ENCODE assay signal across 12 cellular contexts in the genomic region with DNA sequence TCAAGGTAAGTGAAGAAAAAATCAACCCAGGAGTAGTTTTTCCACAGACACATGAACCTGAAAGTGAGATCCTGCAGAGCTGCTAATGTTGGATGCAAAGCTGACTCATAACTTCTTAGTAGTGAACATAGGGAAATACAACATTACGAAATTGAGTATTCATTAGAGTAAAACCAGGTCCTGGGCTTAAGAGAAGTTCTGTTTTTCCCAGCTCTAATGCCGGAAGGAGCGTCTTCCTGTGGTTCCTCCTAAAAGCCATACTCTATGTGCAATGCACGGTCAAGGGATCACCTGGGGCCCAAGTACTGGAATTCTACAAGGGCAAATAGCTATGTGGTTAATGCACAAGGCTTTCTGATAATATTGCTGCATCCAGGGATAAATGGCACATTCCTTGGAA.
DNase-seq lines count a peak whose midpoint lies in the region; ATAC-seq and TF ChIP-seq lines count a peak whose summit lies in the region.
"Had no signal": no experiment of that assay in that cellular context is flagged by ENCODE, and none has a peak within 500 bp of the region (broad histone marks: within the 10 kb centered on the region; RNA-seq: fewer than 3 reads in every experiment).

No MANE protein-coding gene starts in this region.

- no peaks in the 10 kb centered on the region for H3K9me3 ChIP-seq in gastroesophageal sphincter
- H3K9me3 ChIP-seq in thoracic aorta: no peaks in the 10 kb centered on the region
- H3K9me3 ChIP-seq in WERI-Rb-1 (ENCODE audit: severe bottlenecking): no peaks in the 10 kb centered on the region
- H3K9me3 ChIP-seq: SJSA1, thyroid gland had no signal

- peaks cover 65% of the 10 kb centered on the region for H3K4me1 Mint-ChIP-seq in activated naive CD8-positive, alpha-beta T cell treated with anti-CD3 and anti-CD28 coated beads, Interleukin-2, amount 50 U/mL, for 24 hours
- peaks cover 66% of the 10 kb centered on the region for H3K4me1 Mint-ChIP-seq in activated naive CD8-positive, alpha-beta T cell treated with anti-CD3 and anti-CD28 coated beads for 36 hours

- H3K27ac ChIP-seq in gastroesophageal sphincter (no peak overlapping the region), thoracic aorta (no peak overlapping the region), WERI-Rb-1 (no peak overlapping the region)
- H3K27ac ChIP-seq: SJSA1, thyroid gland had no signal

- TF ChIP-seq CTCF in gastroesophageal sphincter (IDR thresholded peaks at IDR 0.05) (no peak), thoracic aorta (IDR thresholded peaks at IDR 0.05) (no peak), WERI-Rb-1 (IDR thresholded peaks at IDR 0.05; ENCODE audit: low read depth, low read length) (no peak)

- peaks cover 2% of the 10 kb centered on the region for H3K36me3 Mint-ChIP-seq in activated naive CD8-positive, alpha-beta T cell treated with anti-CD3 and anti-CD28 coated beads, Interleukin-2, amount 50 U/mL, for 24 hours (ENCODE audit: low read depth)
- peaks cover 22% of the 10 kb centered on the region for H3K36me3 Mint-ChIP-seq in activated naive CD8-positive, alpha-beta T cell treated with anti-CD3 and anti-CD28 coated beads for 36 hours

- H3K27ac Mint-ChIP-seq in activated naive CD8-positive, alpha-beta T cell treated with anti-CD3 and anti-CD28 coated beads, Interleukin-2, amount 50 U/mL, for 24 hours: peak overlapping the region; percentile 25
- H3K27ac Mint-ChIP-seq in activated naive CD8-positive, alpha-beta T cell treated with anti-CD3 and anti-CD28 coated beads for 36 hours: no peak overlapping the region
- H3K27ac Mint-ChIP-seq: activated CD4-positive, alpha-beta memory T cell treated with anti-CD3 and anti-CD28 coated beads, Interleukin-2, amount 10 ng/mL, durations not matched to agents 7 days and 5 days had no signal

- ATAC-seq in activated naive CD8-positive, alpha-beta T cell treated with anti-CD3 and anti-CD28 coated beads, Interleukin-2, amount 50 U/mL, for 24 hours: peak; percentile 58
- ATAC-seq in gastroesophageal sphincter (peak; percentile 38), thoracic aorta (ENCODE audit: insufficient number of reproducible peaks, low FRiP score, low read depth) (peak; percentile 50), HG03460 (IDR thresholded peaks at IDR 0.05; ENCODE audit: unreplicated experiment) (no peak)

- WGBS in gastroesophageal sphincter (ENCODE audit: low coverage in 1 of 2), 2 donors: 77 to 80% methylated on average over 2 to 4 of the region's 4 CpGs

- DNase-seq in activated naive CD8-positive, alpha-beta T cell treated with anti-CD3 and anti-CD28 coated beads, Interleukin-2, amount 50 U/mL, for 24 hours: no peak
- DNase-seq in activated naive CD8-positive, alpha-beta T cell treated with anti-CD3 and anti-CD28 coated beads for 36 hours: no peak
- DNase-seq in SKM-1 treated with dmso at 0.1 percent for 144 hours (lab: John Stamatoyannopoulos, UW; ENCODE audit: unreplicated experiment): peak; percentile 61
- DNase-seq in thoracic aorta (ENCODE audit: low spot score): no peak
- no peak for DNase-seq in WERI-Rb-1
- no peak for DNase-seq in NCI-H82 treated with DMSO at 0.1 percent for 48 hours (lab: John Stamatoyannopoulos, UW; ENCODE audit: unreplicated experiment)
- DNase-seq: activated CD4-positive, alpha-beta memory T cell treated with anti-CD3 and anti-CD28 coated beads, Interleukin-2, amount 10 ng/mL, durations not matched to agents 7 days and 5 days; stimulated activated CD4-positive, alpha-beta T cell treated with anti-CD3 and anti-CD28 coated beads, Interleukin-4, amount 100 ng/mL, for 1 hour; thyroid gland had no signal

- no peaks in the 10 kb centered on the region for H3K36me3 ChIP-seq in gastroesophageal sphincter
- no peaks in the 10 kb centered on the region for H3K36me3 ChIP-seq in thoracic aorta
- H3K36me3 ChIP-seq in WERI-Rb-1: no peaks in the 10 kb centered on the region
- H3K36me3 ChIP-seq: thyroid gland had no signal

- H3K4me3 ChIP-seq in gastroesophageal sphincter (no peak overlapping the region), thoracic aorta (no peak overlapping the region), WERI-Rb-1 (ENCODE audit: low read depth, low read length) (no peak overlapping the region)
- H3K4me3 ChIP-seq: SJSA1, thyroid gland had no signal

- H3K27me3 Mint-ChIP-seq in activated naive CD8-positive, alpha-beta T cell treated with anti-CD3 and anti-CD28 coated beads, Interleukin-2, amount 50 U/mL, for 24 hours: no peaks in the 10 kb centered on the region
- no peaks in the 10 kb centered on the region for H3K27me3 Mint-ChIP-seq in activated naive CD8-positive, alpha-beta T cell treated with anti-CD3 and anti-CD28 coated beads for 36 hours
- H3K27me3 Mint-ChIP-seq: activated CD4-positive, alpha-beta memory T cell treated with anti-CD3 and anti-CD28 coated beads, Interleukin-2, amount 10 ng/mL, durations not matched to agents 7 days and 5 days had no signal

- no peaks in the 10 kb centered on the region for H3K9me3 Mint-ChIP-seq in activated naive CD8-positive, alpha-beta T cell treated with anti-CD3 and anti-CD28 coated beads, Interleukin-2, amount 50 U/mL, for 24 hours
- peaks cover 5% of the 10 kb centered on the region for H3K9me3 Mint-ChIP-seq in activated naive CD8-positive, alpha-beta T cell treated with anti-CD3 and anti-CD28 coated beads for 36 hours
- H3K9me3 Mint-ChIP-seq: activated CD4-positive, alpha-beta memory T cell treated with anti-CD3 and anti-CD28 coated beads, Interleukin-2, amount 10 ng/mL, durations not matched to agents 7 days and 5 days had no signal

- TF ChIP-seq EP300 in gastroesophageal sphincter (IDR thresholded peaks at IDR 0.05): no peak

- TF ChIP-seq POLR2A in gastroesophageal sphincter (IDR thresholded peaks at IDR 0.05): no peak

- peaks cover 22 to 92% (median 26%) of the 10 kb centered on the region in 3 donors for H3K4me1 ChIP-seq in gastroesophageal sphincter
- peaks cover 19 to 54% of the 10 kb centered on the region in 2 donors for H3K4me1 ChIP-seq in thoracic aorta (ENCODE audit: control insufficient read depth in 1 of 2, low read depth in 2 of 2)

- H3K27me3 ChIP-seq in gastroesophageal sphincter (no peaks in the 10 kb centered on the region), thoracic aorta (replicated peaks; ENCODE audit: insufficient read depth) (no peaks in the 10 kb centered on the region), WERI-Rb-1 (ENCODE audit: insufficient read depth, low read depth, severe bottlenecking) (no peaks in the 10 kb centered on the region)
- H3K27me3 ChIP-seq: SJSA1, thyroid gland had no signal

- no peak overlapping the region for H3K4me3 Mint-ChIP-seq in activated naive CD8-positive, alpha-beta T cell treated with anti-CD3 and anti-CD28 coated beads, Interleukin-2, amount 50 U/mL, for 24 hours
- no peak overlapping the region for H3K4me3 Mint-ChIP-seq in activated naive CD8-positive, alpha-beta T cell treated with anti-CD3 and anti-CD28 coated beads for 36 hours
- H3K4me3 Mint-ChIP-seq: activated CD4-positive, alpha-beta memory T cell treated with anti-CD3 and anti-CD28 coated beads, Interleukin-2, amount 10 ng/mL, durations not matched to agents 7 days and 5 days had no signal
